In the genomic region with DNA sequence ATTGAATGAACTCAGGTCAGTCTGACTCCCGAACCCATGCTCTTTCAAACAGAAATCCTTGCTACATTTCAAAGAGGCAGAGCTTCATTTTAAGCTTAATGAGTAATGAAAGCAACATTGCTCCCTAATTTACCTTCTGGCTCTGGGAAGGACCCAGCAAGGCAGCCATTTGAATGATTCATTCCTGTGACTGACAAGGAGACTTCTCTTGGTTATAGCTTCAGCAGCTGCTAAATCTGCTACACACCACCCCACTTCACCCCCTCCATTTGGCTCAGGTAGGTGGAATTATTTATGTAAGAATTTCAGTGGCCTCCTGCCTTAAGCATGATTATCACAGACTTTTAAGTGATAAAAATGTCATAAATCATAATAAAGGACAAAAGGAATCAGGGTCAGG, we compare ENCODE assay signal across 23 cellular contexts.
"Had no signal": no experiment of that assay in that cellular context is flagged by ENCODE, and none has a peak within 500 bp of the region (broad histone marks: within the 10 kb centered on the region; RNA-seq: fewer than 3 reads in every experiment).

No MANE protein-coding gene starts in this region.

- H3K4me1 ChIP-seq: adrenal gland had no signal

- H3K27ac ChIP-seq: adrenal gland, VCaP had no signal

- H3K27me3 ChIP-seq: adrenal gland had no signal

- FAIRE-seq: RCC 7860 had no signal

- H3K4me3 ChIP-seq: adrenal gland had no signal

- DNase-seq: activated CD4-positive, alpha-beta T cell treated with anti-CD3 and anti-CD28 coated beads for 36 hours; activated CD4-positive, CD25-positive, alpha-beta regulatory T cell; activated CD8-positive, alpha-beta memory T cell treated with anti-CD3 and anti-CD28 coated beads, Interleukin-2, amount 50 U/mL, for 48 hours; activated CD8-positive, alpha-beta T cell treated with anti-CD3 and anti-CD28 coated beads for 36 hours; activated naive CD4-positive, alpha-beta T cell treated with anti-CD3 and anti-CD28 coated beads, Interleukin-2, amount 50 U/mL, for 16 hours; activated naive CD8-positive, alpha-beta T cell treated with anti-CD3 and anti-CD28 coated beads, Interleukin-2, amount 10 ng/mL, durations not matched to agents 7 days and 5 days; activated T-cell treated with anti-CD3 and anti-CD28 coated beads, Interleukin-2, amount 50 U/mL, for 1 hour; adrenal gland; anterior cingulate cortex; IMR-90; Kasumi-1; KBM-7; NCI-H1092 treated with DMSO at 0.1 percent for 48 hours; NCI-H1417 treated with DMSO at 0.1 percent for 48 hours; NCI-H1694; NCI-H345; NCI-H510A; NCI-H526 treated with DMSO at 0.1 percent for 48 hours; NK-92 treated with Interleukin-12 subunit alpha and Interleukin-12 subunit beta, amount 100 ng/mL, for 24 hours; SHP77; T-cell had no signal

- H3K36me3 ChIP-seq: adrenal gland had no signal

- H3K27ac Mint-ChIP-seq: activated CD4-positive, alpha-beta T cell treated with anti-CD3 and anti-CD28 coated beads for 36 hours; activated CD8-positive, alpha-beta T cell treated with anti-CD3 and anti-CD28 coated beads for 36 hours; activated naive CD8-positive, alpha-beta T cell treated with anti-CD3 and anti-CD28 coated beads, Interleukin-2, amount 10 ng/mL, durations not matched to agents 7 days and 5 days; T-cell had no signal

- H3K9me3 ChIP-seq: adrenal gland had no signal

- H3K27me3 Mint-ChIP-seq: activated CD4-positive, alpha-beta T cell treated with anti-CD3 and anti-CD28 coated beads for 36 hours; activated CD8-positive, alpha-beta T cell treated with anti-CD3 and anti-CD28 coated beads for 36 hours; activated naive CD8-positive, alpha-beta T cell treated with anti-CD3 and anti-CD28 coated beads, Interleukin-2, amount 10 ng/mL, durations not matched to agents 7 days and 5 days; T-cell had no signal

- ATAC-seq: activated CD4-positive, alpha-beta T cell treated with anti-CD3 and anti-CD28 coated beads for 36 hours; activated CD8-positive, alpha-beta T cell treated with anti-CD3 and anti-CD28 coated beads for 36 hours; T-cell had no signal

- H3K9me3 Mint-ChIP-seq: activated CD8-positive, alpha-beta T cell treated with anti-CD3 and anti-CD28 coated beads for 36 hours; activated naive CD8-positive, alpha-beta T cell treated with anti-CD3 and anti-CD28 coated beads, Interleukin-2, amount 10 ng/mL, durations not matched to agents 7 days and 5 days; T-cell had no signal

- H3K4me3 Mint-ChIP-seq: activated CD4-positive, alpha-beta T cell treated with anti-CD3 and anti-CD28 coated beads for 36 hours; activated CD8-positive, alpha-beta T cell treated with anti-CD3 and anti-CD28 coated beads for 36 hours; activated naive CD8-positive, alpha-beta T cell treated with anti-CD3 and anti-CD28 coated beads, Interleukin-2, amount 10 ng/mL, durations not matched to agents 7 days and 5 days; T-cell had no signal
